Comparison of ENCODE assay signal across 20 cellular contexts in genomic region chr2:176769499-176770350, GRCh38.
"Had no signal": no experiment of that assay in that cellular context is flagged by ENCODE, and none has a peak within 500 bp of the region (broad histone marks: within the 10 kb centered on the region; RNA-seq: fewer than 3 reads in every experiment).

No MANE protein-coding gene starts in this region.

- H3K4me1 ChIP-seq: heart right ventricle, lower lobe of right lung, pancreas, right atrium auricular region, transverse colon had no signal

- ATAC-seq: heart right ventricle; lower lobe of right lung; naive thymus-derived CD4-positive, alpha-beta T cell; pancreas; psoas muscle; stimulated activated naive CD8-positive, alpha-beta T cell treated with anti-CD3 and anti-CD28 coated beads, Interleukin-15, amount 100 ng/mL, for 72 hours; T-cell had no signal

- H3K27me3 ChIP-seq: cardiac muscle cell, heart right ventricle, right atrium auricular region had no signal

- H3K27ac ChIP-seq: cardiac muscle cell, heart right ventricle, lower lobe of right lung, pancreas, psoas muscle, right atrium auricular region, transverse colon, WERI-Rb-1 had no signal

- DNase-seq: activated CD4-positive, alpha-beta T cell treated with anti-CD3 and anti-CD28 coated beads for 1 hour; activated naive CD4-positive, alpha-beta T cell treated with anti-CD3 and anti-CD28 coated beads, Interleukin-2, amount 10 ng/mL, durations not matched to agents 7 days and 5 days; activated T-cell treated with anti-CD3 and anti-CD28 coated beads, Interleukin-2, amount 50 U/mL, for 48 hours; amygdala; cortex of kidney; heart right ventricle; kidney; lower lobe of right lung; naive thymus-derived CD4-positive, alpha-beta T cell; pancreas; psoas muscle; stimulated activated CD4-positive, alpha-beta T cell treated with anti-CD3 and anti-CD28 coated beads, Interleukin-12 subunit alpha, Interleukin-12 subunit beta, amount 100 ng/mL, for 4 hours; stimulated activated naive CD8-positive, alpha-beta T cell treated with anti-CD3 and anti-CD28 coated beads, Interleukin-15, amount 100 ng/mL, for 72 hours; T-cell; transverse colon; WERI-Rb-1 had no signal

- H3K36me3 ChIP-seq: cardiac muscle cell, heart right ventricle, lower lobe of right lung, pancreas, right atrium auricular region, transverse colon, WERI-Rb-1 had no signal

- H3K9me3 ChIP-seq: lower lobe of right lung, pancreas, psoas muscle, right atrium auricular region, transverse colon had no signal

- FAIRE-seq: kidney, pancreas, TTC549, urothelium cell line had no signal

- H3K4me3 ChIP-seq: cardiac muscle cell, heart right ventricle, lower lobe of right lung, pancreas, psoas muscle, right atrium auricular region, transverse colon had no signal
